8 cellular contexts compared by ENCODE assay signal in the genomic region with DNA sequence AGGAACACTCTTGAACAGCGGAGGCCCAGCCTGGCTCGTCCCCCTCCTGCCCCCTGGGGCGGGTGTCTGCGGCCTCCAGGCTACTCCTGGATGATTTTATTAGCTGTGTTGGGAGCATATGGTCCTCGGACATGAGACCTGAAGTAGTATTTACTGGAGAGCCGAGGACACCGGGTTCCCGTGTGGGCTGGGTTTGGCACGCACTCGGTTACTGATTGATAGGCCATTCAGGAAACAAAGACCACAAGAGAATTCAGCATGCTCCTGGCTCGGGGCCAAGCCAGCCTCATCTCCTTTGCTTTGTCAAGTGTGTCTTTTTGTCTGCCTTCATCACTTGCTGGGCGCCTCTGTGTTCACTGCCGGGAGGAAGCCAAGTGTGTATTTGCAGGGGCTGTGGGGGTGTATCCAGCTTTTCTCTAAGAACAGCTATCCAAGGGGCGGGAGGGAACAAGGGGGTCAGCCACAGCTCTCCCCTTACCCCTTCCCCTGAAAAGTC. TPM values are rescaled to one million over a fixed set of nuclear protein-coding genes. Genes with fewer than 3 reads are reported as not detected.
DNase-seq lines count a peak whose midpoint lies in the region; ATAC-seq, FAIRE-seq and TF ChIP-seq lines count a peak whose summit lies in the region.

No MANE protein-coding gene starts in this region.

- ATAC-seq in GM21360 (IDR thresholded peaks at IDR 0.05; ENCODE audit: unreplicated experiment), result peak; percentile 28
- peak; percentile 62 for ATAC-seq in naive thymus-derived CD4-positive, alpha-beta T cell

- H3K27ac ChIP-seq in naive thymus-derived CD4-positive, alpha-beta T cell (ENCODE audit: low read depth, low read length), result peak overlapping the region; percentile 60
- H3K27ac ChIP-seq in subcutaneous abdominal adipose tissue (ENCODE audit: low read depth, low read length), result peak overlapping the region; percentile 46

- no peak for TF ChIP-seq CTCF in astrocyte of the cerebellum (IDR thresholded peaks at IDR 0.05; ENCODE audit: low read depth, low read length, missing control alignments)
- no peak for TF ChIP-seq CTCF in D721Med (IDR thresholded peaks at IDR 0.05; ENCODE audit: insufficient read depth, missing control alignments)

- no peak overlapping the region for H3K9ac ChIP-seq in subcutaneous abdominal adipose tissue (ENCODE audit: low read length in 5 of 5)

- H3K36me3 ChIP-seq in naive thymus-derived CD4-positive, alpha-beta T cell (ENCODE audit: control insufficient read depth in 2 of 3, insufficient read depth in 3 of 3, low read length in 3 of 3), result no peaks in the 10 kb centered on the region
- no peaks in the 10 kb centered on the region for H3K36me3 ChIP-seq in subcutaneous abdominal adipose tissue (ENCODE audit: control insufficient read depth in 5 of 5, insufficient read depth in 5 of 5, low read length in 5 of 5)

- intact Hi-C loops in naive thymus-derived CD4-positive, alpha-beta T cell (cut with micrococcal nuclease), result loop anchor here (1.0 to 10.0 kb wide), 6 partner anchors 14 to 1567 kb away; partner anchors contain the start of genes IL10RA (in 1 of the 2) and USP2 (in 1 of the 2)

- H3K4me1 Mint-ChIP-seq in naive thymus-derived CD4-positive, alpha-beta T cell, result peaks cover 29 to 63% (median 43%) of the 10 kb centered on the region in 7 donors

- H3K27me3 ChIP-seq in naive thymus-derived CD4-positive, alpha-beta T cell (ENCODE audit: control insufficient read depth in 2 of 2, insufficient read depth in 2 of 2, low read length in 2 of 2), result no peaks in the 10 kb centered on the region
- peaks cover 0 to 13% (median 0%) of the 10 kb centered on the region in 5 donors for H3K27me3 ChIP-seq in subcutaneous abdominal adipose tissue (ENCODE audit: control insufficient read depth in 5 of 5, insufficient read depth in 4 of 5, low read length in 5 of 5)

- no peaks in the 10 kb centered on the region for H3K9me3 ChIP-seq in naive thymus-derived CD4-positive, alpha-beta T cell (ENCODE audit: control insufficient read depth in 2 of 3, low read length in 3 of 3)
- no peaks in the 10 kb centered on the region for H3K9me3 ChIP-seq in subcutaneous abdominal adipose tissue (ENCODE audit: control insufficient read depth in 5 of 5, low read length in 5 of 5)

- in situ Hi-C loops in astrocyte of the cerebellum (cut with HindIII; ENCODE audit: low sequenced_read_pairs), result loop anchor here (25.0 kb wide), 1 partner anchor 122 kb away; the partner anchor contains the start of gene TMPRSS13

- H3K4me1 ChIP-seq in naive thymus-derived CD4-positive, alpha-beta T cell (ENCODE audit: control insufficient read depth in 2 of 2, insufficient read depth in 2 of 2, low read length in 2 of 2), result peaks cover 39 to 42% of the 10 kb centered on the region in 2 donors
- peaks cover under 1 to 40% (median 34%) of the 10 kb centered on the region in 5 donors for H3K4me1 ChIP-seq in subcutaneous abdominal adipose tissue (ENCODE audit: control insufficient read depth in 5 of 5, insufficient read depth in 5 of 5, low read length in 5 of 5)

- H3K4me3 Mint-ChIP-seq in naive thymus-derived CD4-positive, alpha-beta T cell, result peak overlapping the region; percentile 52 to 82 (median 74)

- FAIRE-seq in D721Med (lab: Jason Lieb, UNC), result no peak

- peaks cover 0 to 2% (median 0%) of the 10 kb centered on the region in 5 donors for H3K36me3 Mint-ChIP-seq in naive thymus-derived CD4-positive, alpha-beta T cell

- peaks cover 0 to under 1% (median 0%) of the 10 kb centered on the region in 5 donors for H3K27me3 Mint-ChIP-seq in naive thymus-derived CD4-positive, alpha-beta T cell

- H3K9me3 Mint-ChIP-seq in naive thymus-derived CD4-positive, alpha-beta T cell, result no peaks in the 10 kb centered on the region

- POLR2A ChIA-PET in naive thymus-derived CD4-positive, alpha-beta T cell (lab: Charles Lee), result interaction anchor here (0.9 to 3.4 kb wide), 8 partner anchors 7 to 240 kb away, joined by 3 to 25 read pairs (median 6); partner anchors contain the start of gene FXYD2

- H3K27ac Mint-ChIP-seq in naive thymus-derived CD4-positive, alpha-beta T cell, result peak overlapping the region; percentile 78 to 93 (median 84)

- DNase-seq in COR-L47 (lab: John Stamatoyannopoulos, UW), result peak; percentile 97
- DNase-seq in Jurkat, Clone E6-1 (ENCODE audit: low read depth, low spot score), result peak; percentile 89
- DNase-seq in T-helper 9 cell, result peak; percentile 80
- peak; percentile 42 for DNase-seq in astrocyte of the cerebellum (ENCODE audit: low read depth)
- DNase-seq in naive thymus-derived CD4-positive, alpha-beta T cell, result peak; percentile 60 to 85 (median 78)
- no peak for DNase-seq in D721Med (ENCODE audit: insufficient read length, low spot score)

- H3K4me3 ChIP-seq in Jurkat, Clone E6-1 (ENCODE audit: low read length), result peak overlapping the region; percentile 11
- H3K4me3 ChIP-seq in astrocyte of the cerebellum (ENCODE audit: low read depth, low read length) (no peak overlapping the region), subcutaneous abdominal adipose tissue (ENCODE audit: low read depth in 1 of 5, low read length in 5 of 5) (no peak overlapping the region)
- H3K4me3 ChIP-seq in naive thymus-derived CD4-positive, alpha-beta T cell (ENCODE audit: low read length), result peak overlapping the region; percentile 49

- CTCF ChIA-PET in naive thymus-derived CD4-positive, alpha-beta T cell (lab: Charles Lee), result interaction anchor here (0.8 to 7.5 kb wide), 10 partner anchors 9 to 389 kb away, joined by 3 to 189 read pairs (median 8); no protein-coding TSS in a partner anchor

RNA-seq across cellular contexts. Expression of gene FXYD2, which starts 9.7 kb away (rescaled TPM):
- polyA plus RNA-seq in Jurkat, Clone E6-1 (2012; ENCODE audit: insufficient read depth, insufficient read length), result 88.4 TPM
- 1 to 10 TPM; 3.1 to 6.7 (median 4.4) TPM for total RNA-seq in naive thymus-derived CD4-positive, alpha-beta T cell
- 10 to 100 TPM; 11.2 to 25.6 TPM for polyA plus RNA-seq in naive thymus-derived CD4-positive, alpha-beta T cell

RNA-seq across cellular contexts. Expression of gene DSCAML1, which starts 17.8 kb away (rescaled TPM):
- polyA plus RNA-seq in Jurkat, Clone E6-1 (2012; ENCODE audit: insufficient read depth, insufficient read length), result not detected
- total RNA-seq in naive thymus-derived CD4-positive, alpha-beta T cell, result 1 to 10 TPM in 1 of 5 experiments, under 1 TPM in 4; 0.17 to 1.3 (median 0.60) TPM
- polyA plus RNA-seq in naive thymus-derived CD4-positive, alpha-beta T cell, result not detected

Comparison
In these comparisons a context has a peak if more than half of its experiments do, and no peak if none do; other contexts are left out.
1. H3K4me3 ChIP-seq: peak in Jurkat, Clone E6-1 (single experiment) and naive thymus-derived CD4-positive, alpha-beta T cell (single experiment); none in astrocyte of the cerebellum (single experiment) and subcutaneous abdominal adipose tissue (0 of 5).